7 cellular contexts compared by ENCODE assay signal in genomic region chr9:92292338-92293074, GRCh38. TPM values are rescaled to one million over a fixed set of nuclear protein-coding genes. Genes with fewer than 3 reads are reported as not detected.
A peak's percentile ranks its signal among the peaks of the same experiment; 100 is the strongest.
DNase-seq lines count a peak whose midpoint lies in the region; ATAC-seq and TF ChIP-seq lines count a peak whose summit lies in the region.

No MANE protein-coding gene starts in this region.

- H3K4me3 ChIP-seq in GM12875 (ENCODE audit: low read depth, low read length) (peak overlapping the region; percentile 66), OCI-LY3 (ENCODE audit: low read length) (peak overlapping the region; percentile 99), epithelial cell of esophagus (ENCODE audit: low read length) (peak overlapping the region; percentile 91), ovary (peak overlapping the region; percentile 78)

- H3K9me3 ChIP-seq in OCI-LY3 (ENCODE audit: insufficient read depth, low read length) (no peaks in the 10 kb centered on the region), ovary (no peaks in the 10 kb centered on the region)

- peaks cover 79% of the 10 kb centered on the region for H3K79me2 ChIP-seq in OCI-LY3 (ENCODE audit: low read length)

- no peak for TF ChIP-seq POLR2A in ovary (IDR thresholded peaks at IDR 0.05)

- no peaks in the 10 kb centered on the region for H3K27me3 ChIP-seq in OCI-LY3 (ENCODE audit: low read depth, low read length)
- no peaks in the 10 kb centered on the region for H3K27me3 ChIP-seq in ovary

- ATAC-seq in GM21825 (IDR thresholded peaks at IDR 0.05; ENCODE audit: unreplicated experiment), result no peak

- intact Hi-C loops in ovary (cut with DNase I), result loop anchor here in 1 of 4 donors (2.0 to 10.0 kb wide), 2 partner anchors 32 to 148 kb away; partner anchors contain the start of genes CENPP and NOL8

- peak overlapping the region; percentile 80 for H3K27ac ChIP-seq in OCI-LY3 (ENCODE audit: low read length)
- H3K27ac ChIP-seq in ovary, result no peak overlapping the region

- TF ChIP-seq CTCF in GM12875 (IDR thresholded peaks at IDR 0.05; ENCODE audit: borderline replicate concordance, insufficient read depth, low read depth, low read length), result no peak
- TF ChIP-seq CTCF in OCI-LY3 (IDR thresholded peaks at IDR 0.05; ENCODE audit: low read depth, low read length), result no peak
- no peak for TF ChIP-seq CTCF in epithelial cell of esophagus (IDR thresholded peaks at IDR 0.05; ENCODE audit: insufficient read depth, low read depth, low read length, missing control alignments)
- no peak for TF ChIP-seq CTCF in ovary (IDR thresholded peaks at IDR 0.05)

- no peak overlapping the region for H2AFZ ChIP-seq in OCI-LY3 (ENCODE audit: low read depth, low read length)

- DNase-seq in epithelial cell of esophagus (ENCODE audit: low read depth), result peak; percentile 75
- DNase-seq in ovary, result no peak
- DNase-seq in NCI-H2081 (lab: John Stamatoyannopoulos, UW), result no peak
- no peak for DNase-seq in occipital lobe (lab: John Stamatoyannopoulos, UW)

- TF ChIP-seq EP300 in ovary (IDR thresholded peaks at IDR 0.05), result no peak

- H3K4me2 ChIP-seq in OCI-LY3 (ENCODE audit: low read length), result peak overlapping the region; percentile 90

- H3K9ac ChIP-seq in OCI-LY3 (ENCODE audit: low read length), result peak overlapping the region; percentile 97

- H3K4me1 ChIP-seq in OCI-LY3 (ENCODE audit: low read length), result peaks cover 39% of the 10 kb centered on the region
- H3K4me1 ChIP-seq in ovary (ENCODE audit: insufficient read depth), result peaks cover 5% of the 10 kb centered on the region

- WGBS in ovary, 3 donors, result 16 to 28% (median 19%) methylated on average over 8 of the region's 8 CpGs

- peaks cover 26% of the 10 kb centered on the region for H4K20me1 ChIP-seq in OCI-LY3 (ENCODE audit: insufficient read depth, low read length)

- peaks cover 55% of the 10 kb centered on the region for H3K36me3 ChIP-seq in OCI-LY3 (replicated peaks; ENCODE audit: low read depth, low read length)
- H3K36me3 ChIP-seq in ovary, result no peaks in the 10 kb centered on the region

RNA-seq across cellular contexts. Expression of gene IARS1, which starts 1.0 kb away (rescaled TPM):
- 100 to 1,000 TPM in 1 of 7 donors, 10 to 100 TPM in 6; 44.4 to 281 (median 64.8) TPM for total RNA-seq in ovary
- 10 to 100 TPM; 16.0 to 55.8 TPM for polyA plus RNA-seq in ovary
- 154 TPM for total RNA-seq in occipital lobe

RNA-seq across cellular contexts. Expression of gene NOL8, which starts 32.6 kb away (rescaled TPM):
- total RNA-seq in ovary, result 10 to 100 TPM; 19.2 to 35.4 (median 28.8) TPM
- polyA plus RNA-seq in ovary, result 10 to 100 TPM; 17.1 to 29.4 TPM
- 18.2 TPM for total RNA-seq in occipital lobe

RNA-seq across cellular contexts. Expression of gene CENPP, which starts 33.2 kb away (rescaled TPM):
- total RNA-seq in ovary (1 to 10 TPM; 3.9 to 9.5 (median 5.8) TPM), occipital lobe (8.6 TPM)
- 1 to 10 TPM; 1.4 to 5.9 TPM for polyA plus RNA-seq in ovary
